In genomic region chr15:58070801-58071418, GRCh38 we compare ENCODE assay signal across 8 cellular contexts. TPM values are rescaled to one million over a fixed set of nuclear protein-coding genes. Genes with fewer than 3 reads are reported as not detected.
DNase-seq lines count a peak whose midpoint lies in the region; ATAC-seq and TF ChIP-seq lines count a peak whose summit lies in the region.

No MANE protein-coding gene starts in this region.

- no peak overlapping the region for H3K27ac ChIP-seq in GM23338 (ENCODE audit: low read depth)
- no peak overlapping the region for H3K27ac ChIP-seq in hepatocyte
- no peak overlapping the region for H3K27ac ChIP-seq in gastrocnemius medialis

- peaks cover 11% of the 10 kb centered on the region for H3K4me1 Mint-ChIP-seq in GM23338

- TF ChIP-seq POLR2A in gastrocnemius medialis (IDR thresholded peaks at IDR 0.05), result no peak

- DNase-seq in C1 segment of cervical spinal cord (lab: John Stamatoyannopoulos, UW), result peak in 9 of 14 donors; percentile 1 to 41 (median 15)
- DNase-seq in GM23338 (ENCODE audit: low spot score), result peak; percentile 70
- peak; percentile 12 for DNase-seq in NOMO-1 treated with DMSO at 0.1 percent for 48 hours (lab: John Stamatoyannopoulos, UW; ENCODE audit: unreplicated experiment)
- peak; percentile 11 for DNase-seq in amniotic stem cell (lab: John Stamatoyannopoulos, UW)
- peak; percentile 68 for DNase-seq in hepatocyte (ENCODE audit: low spot score)
- DNase-seq in gastrocnemius medialis, result peak; percentile 13 to 14

- H3K4me3 Mint-ChIP-seq in GM23338, result no peak overlapping the region

- TF ChIP-seq CTCF in GM23338 (conservative IDR thresholded peaks at IDR 0.05; ENCODE audit: low read depth in 2 of 2) (peak; percentile 92 to 97), hepatocyte (IDR thresholded peaks at IDR 0.05; ENCODE audit: poor library complexity) (peak; percentile 95), gastrocnemius medialis (IDR thresholded peaks at IDR 0.05 in 4 of 5, conservative IDR thresholded peaks at IDR 0.05 in 1 of 5) (peak; percentile 40 to 78 (median 56))

- no peaks in the 10 kb centered on the region; the same call in 2 of the 3 replicates for H3K36me3 Mint-ChIP-seq in GM23338 (ENCODE audit: low read depth)

- H3K79me2 ChIP-seq in GM23338 (replicated peaks; ENCODE audit: insufficient read depth) (no peaks in the 10 kb centered on the region), hepatocyte (no peaks in the 10 kb centered on the region)

- H3K4me3 ChIP-seq in GM23338, result no peak overlapping the region
- H3K4me3 ChIP-seq in hepatocyte, result no peak overlapping the region
- H3K4me3 ChIP-seq in gastrocnemius medialis, result no peak overlapping the region

- no peaks in the 10 kb centered on the region for H3K9me3 ChIP-seq in hepatocyte (ENCODE audit: low read depth)
- no peaks in the 10 kb centered on the region for H3K9me3 ChIP-seq in gastrocnemius medialis

- H3F3A ChIP-seq in GM23338 (replicated peaks; ENCODE audit: low read depth), result no peaks in the 10 kb centered on the region

- H2AFZ ChIP-seq in GM23338 (no peak overlapping the region), hepatocyte (no peak overlapping the region)

- intact Hi-C loops in gastrocnemius medialis (cut with DNase I; ENCODE audit: low total_unique reads), result no loop called here

- ATAC-seq in GM23338 (no peak), gastrocnemius medialis (no peak), HG03520 (IDR thresholded peaks at IDR 0.05; ENCODE audit: unreplicated experiment) (no peak), GM21717 (IDR thresholded peaks at IDR 0.05; ENCODE audit: unreplicated experiment) (no peak)

- no peak overlapping the region for H3K27ac Mint-ChIP-seq in GM23338

- no peaks in the 10 kb centered on the region for H3K36me3 ChIP-seq in GM23338 (ENCODE audit: insufficient read depth)
- H3K36me3 ChIP-seq in hepatocyte (replicated peaks; ENCODE audit: insufficient read depth, low read depth), result no peaks in the 10 kb centered on the region
- no peaks in the 10 kb centered on the region for H3K36me3 ChIP-seq in gastrocnemius medialis

- H3K4me1 ChIP-seq in GM23338 (ENCODE audit: insufficient read depth) (no peaks in the 10 kb centered on the region), hepatocyte (ENCODE audit: insufficient read depth) (no peaks in the 10 kb centered on the region), gastrocnemius medialis (peaks cover 0 to 6% of the 10 kb centered on the region in 2 donors)

- H4K20me1 ChIP-seq in GM23338 (replicated peaks; ENCODE audit: insufficient read depth) (no peaks in the 10 kb centered on the region), hepatocyte (ENCODE audit: insufficient read depth, poor library complexity, severe bottlenecking) (no peaks in the 10 kb centered on the region)

- H3K4me2 ChIP-seq in GM23338, result no peak overlapping the region
- no peak overlapping the region for H3K4me2 ChIP-seq in hepatocyte

- H3K27me3 ChIP-seq in GM23338 (ENCODE audit: insufficient read depth) (peaks cover 43% of the 10 kb centered on the region), hepatocyte (peaks cover 30% of the 10 kb centered on the region), gastrocnemius medialis (peaks cover 8 to 13% (median 9%) of the 10 kb centered on the region in 3 donors)

- H3K27me3 Mint-ChIP-seq in GM23338 (ENCODE audit: insufficient read depth, low read depth, poor library complexity), result peaks cover 10% of the 10 kb centered on the region

- in situ Hi-C loops in gastrocnemius medialis (cut with MboI; ENCODE audit: low sequenced_read_pairs in 4 of 4), result loop anchor here (10.0 to 25.0 kb wide), 5 partner anchors 206 to 509 kb away; no protein-coding TSS in a partner anchor

- 42% methylated on average over 7 of the region's 7 CpGs for WGBS in hepatocyte (ENCODE audit: low lambda C conversion rate, missing lambda C conversion rate)

- H3K9me2 ChIP-seq in GM23338 (ENCODE audit: insufficient read depth), result no peaks in the 10 kb centered on the region
- no peaks in the 10 kb centered on the region for H3K9me2 ChIP-seq in hepatocyte (replicated peaks; ENCODE audit: insufficient read depth)

- no peaks in the 10 kb centered on the region; the same call in 2 of the 3 replicates for H3K9me3 Mint-ChIP-seq in GM23338

TF ChIP-seq in GM23338, 12 proteins besides CTCF, POLR2A, EP300 and RAD21 (continues in another document):
- TF ChIP-seq JUNB (IDR thresholded peaks at IDR 0.05; ENCODE audit: unreplicated experiment) (no peak), EZH2phosphoT487 (IDR thresholded peaks at IDR 0.05; ENCODE audit: unreplicated experiment) (no peak), NANOG (IDR thresholded peaks at IDR 0.05; ENCODE audit: borderline replicate concordance) (no peak), ETS1 (IDR thresholded peaks at IDR 0.05) (no peak), REST (IDR thresholded peaks at IDR 0.05; ENCODE audit: unreplicated experiment) (no peak), POLR2AphosphoS5 (IDR thresholded peaks at IDR 0.05; ENCODE audit: low read depth) (no peak)

RNA-seq across cellular contexts. Expression of gene ALDH1A2, which starts 5.4 kb away (rescaled TPM):
- total RNA-seq in GM23338 (2014; rRNA removed; shearing (Covaris generic)), result 0.80 TPM in 1 of 2 replicates, not detected in the other
- polyA plus RNA-seq in GM23338 (2016; fragmentation: Nextera tagmentation; extraction: Ambion mirVana) (not detected in 2 replicates), hepatocyte (3.0 and 7.2 TPM in 2 replicates)
- total RNA-seq in hepatocyte (5.3 and 7.3 TPM in 2 replicates), gastrocnemius medialis (10 to 100 TPM in 1 of 4 donors, 1 to 10 TPM in 3; 3.5 to 26.7 (median 5.8) TPM)

Comparison
In these comparisons a context has a peak if more than half of its experiments do, and no peak if none do; other contexts are left out.
1. DNase-seq: peak in every context shown above with its lines; median percentile 70 in GM23338; 68 in hepatocyte; 15 in C1 segment of cervical spinal cord; 14 in gastrocnemius medialis; 12 in NOMO-1 treated with DMSO at 0.1 percent for 48 hours; 11 in amniotic stem cell.